In the genomic region with DNA sequence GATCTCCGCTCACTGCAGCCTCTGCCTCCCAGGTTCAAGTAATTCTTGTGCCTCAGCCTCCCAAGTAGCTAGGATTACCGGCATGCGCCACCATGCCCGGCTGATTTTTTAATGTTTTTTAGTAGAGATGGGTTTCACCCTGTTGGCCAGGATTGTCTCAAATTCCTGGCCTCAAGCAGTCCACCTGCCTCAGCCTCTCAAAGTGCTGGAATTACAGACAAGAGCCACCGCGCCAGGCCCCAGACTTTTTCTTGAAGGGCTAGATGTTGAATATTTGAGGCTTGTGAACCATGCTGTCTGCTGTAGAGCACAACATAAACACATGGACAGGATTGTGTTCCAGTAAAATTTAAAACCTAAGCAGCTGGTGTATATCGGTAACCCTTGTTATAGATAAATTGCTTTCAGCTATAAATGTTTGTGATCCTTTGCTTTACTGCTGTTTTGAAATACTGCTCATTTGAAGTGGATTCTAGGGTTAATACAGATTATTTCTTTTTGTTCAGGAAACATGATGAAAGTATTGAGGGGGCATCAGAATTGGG, we compare ENCODE assay signal across 29 cellular contexts. TPM values are rescaled to one million over a fixed set of nuclear protein-coding genes. Genes with fewer than 3 reads are reported as not detected.
A peak's percentile ranks its signal among the peaks of the same experiment; 100 is the strongest.
DNase-seq lines count a peak whose midpoint lies in the region; ATAC-seq and TF ChIP-seq lines count a peak whose summit lies in the region.
"Had no signal": no experiment of that assay in that cellular context is flagged by ENCODE, and none has a peak within 500 bp of the region (broad histone marks: within the 10 kb centered on the region; RNA-seq: fewer than 3 reads in every experiment).

No MANE protein-coding gene starts in this region.

- peaks cover 40% of the 10 kb centered on the region for H3K36me3 ChIP-seq in IMR-90 (ENCODE audit: control insufficient read depth, insufficient read depth, low read length)
- peaks cover 4 to 68% (median 20%) of the 10 kb centered on the region in 4 donors for H3K36me3 ChIP-seq in sigmoid colon

- intact Hi-C loops in IMR-90 (cut with micrococcal nuclease) (no loop called here), sigmoid colon (cut with DNase I) (no loop called here)

- no CpG with 5 or more reads among the region's 7 CpGs for WGBS in IMR-90 (ENCODE audit: extremely low coverage in 2 of 2, insufficient read length in 1 of 2), 2 experiments
- WGBS in sigmoid colon, 2 donors = 89 to 92% methylated on average over 7 of the region's 7 CpGs

- no peak overlapping the region for H3K23ac ChIP-seq in IMR-90 (ENCODE audit: low read depth, low read length)

- no peaks in the 10 kb centered on the region for H3K9me3 Mint-ChIP-seq in memory B cell
- no peaks in the 10 kb centered on the region for H3K9me3 Mint-ChIP-seq in immature natural killer cell
- H3K9me3 Mint-ChIP-seq: CD4-positive, alpha-beta T cell; HFFc6 had no signal

- dilution Hi-C loops in IMR-90 (cut with HindIII; ENCODE audit: low sequenced_read_pairs, unreplicated experiment) = no loop called here

- no peak overlapping the region for H2AK9ac ChIP-seq in IMR-90 (replicated peaks; ENCODE audit: low read depth, low read length, poor library complexity)

- H3K4me1 Mint-ChIP-seq in memory B cell (peaks cover 14% of the 10 kb centered on the region), immature natural killer cell (peaks cover 27 to 43% of the 10 kb centered on the region in 2 donors)

- no peak overlapping the region for H3K9ac ChIP-seq in IMR-90 (ENCODE audit: low read depth, low read length)
- H3K9ac ChIP-seq: BLaER1 had no signal

- peaks cover 44% of the 10 kb centered on the region for H4K20me1 ChIP-seq in IMR-90 (ENCODE audit: insufficient read depth, low read length)

- H3K4me1 ChIP-seq in IMR-90 (ENCODE audit: control insufficient read depth, insufficient read depth, low read length) = peaks cover 6% of the 10 kb centered on the region; the same call in 1 of the 2 replicates
- peaks cover 0 to 68% (median 54%) of the 10 kb centered on the region in 4 donors for H3K4me1 ChIP-seq in sigmoid colon
- H3K4me1 ChIP-seq: BLaER1 had no signal

- H3K9me1 ChIP-seq in IMR-90 (ENCODE audit: insufficient read depth, low read length) = 0 out of 2 replicates have a peak, but pooled peaks cover 2% of the 10 kb centered on the region

- H3K27me3 ChIP-seq in IMR-90 (ENCODE audit: control insufficient read depth, insufficient read depth, low read length) (no peaks in the 10 kb centered on the region), sigmoid colon (no peaks in the 10 kb centered on the region)
- H3K27me3 ChIP-seq: BLaER1 had no signal

- H3K4me3 ChIP-seq in IMR-90 (ENCODE audit: insufficient read depth, low read depth, low read length) (no peak overlapping the region), sigmoid colon (no peak overlapping the region)
- H3K4me3 ChIP-seq: A549, BLaER1, GM12878 had no signal

- in situ Hi-C loops in IMR-90 (cut with MboI; ENCODE audit: low sequenced_read_pairs) = no loop called here

- POLR2A ChIA-PET in IMR-90 (lab: Charles Lee; ENCODE audit: unreplicated experiment) = interaction anchor here (1.1 kb wide), 1 partner anchor 12 kb away, joined by 5 read pairs; no protein-coding TSS in a partner anchor

- TF ChIP-seq CTCF in IMR-90 (conservative IDR thresholded peaks at IDR 0.05; ENCODE audit: low read depth, low read length) (no peak), VCaP (conservative IDR thresholded peaks at IDR 0.05) (no peak), sigmoid colon (IDR thresholded peaks at IDR 0.05) (no peak)

- H3K9me3 ChIP-seq in IMR-90 (ENCODE audit: control insufficient read depth, insufficient read depth, low read length) (no peaks in the 10 kb centered on the region), sigmoid colon (no peaks in the 10 kb centered on the region)
- H3K9me3 ChIP-seq: A549, BLaER1 had no signal

- H3K27me3 Mint-ChIP-seq in memory B cell (no peaks in the 10 kb centered on the region), immature natural killer cell (ENCODE audit: low read depth in 3 of 3) (peaks cover 0 to 6% (median 0%) of the 10 kb centered on the region in 3 donors)
- H3K27me3 Mint-ChIP-seq: CD4-positive, alpha-beta T cell had no signal

- H4K91ac ChIP-seq in IMR-90 (ENCODE audit: insufficient read depth, low read depth, low read length) = no peak overlapping the region

- H3K4me2 ChIP-seq in IMR-90 (ENCODE audit: low read depth, low read length) = no peak overlapping the region
- H3K4me2 ChIP-seq: A549, BLaER1 had no signal

- ATAC-seq in IMR-90 (ENCODE audit: low read depth) (peak; percentile 46), memory B cell (ENCODE audit: low read depth) (no peak), GM18870 (IDR thresholded peaks at IDR 0.05; ENCODE audit: unreplicated experiment) (no peak), HG03175 (IDR thresholded peaks at IDR 0.05; ENCODE audit: unreplicated experiment) (no peak)
- ATAC-seq: A549, GM12878, HepG2, Panc1 had no signal

- H2BK20ac ChIP-seq in IMR-90 (ENCODE audit: low read depth, low read length) = no peak overlapping the region

- H3K4ac ChIP-seq in IMR-90 (ENCODE audit: low read depth, low read length) = no peak overlapping the region

- H2BK15ac ChIP-seq in IMR-90 (ENCODE audit: low read depth, low read length) = no peak overlapping the region

- H4K5ac ChIP-seq in IMR-90 (ENCODE audit: low read depth, low read length) = no peak overlapping the region

- H2AFZ ChIP-seq in IMR-90 (replicated peaks; ENCODE audit: low read length, poor library complexity) = no peak overlapping the region

- no peak overlapping the region for H3K4me3 Mint-ChIP-seq in memory B cell
- no peak overlapping the region for H3K4me3 Mint-ChIP-seq in immature natural killer cell
- H3K4me3 Mint-ChIP-seq: CD4-positive, alpha-beta T cell; HFFc6 had no signal

- no peak overlapping the region for H3K18ac ChIP-seq in IMR-90 (ENCODE audit: low read depth, low read length)

- no TSS peak for BruUV-seq in IMR-90 (replicated peaks; lab: Mats Ljungman, UMichigan)

- no peak for DNase-seq in IMR-90
- DNase-seq in memory B cell (ENCODE audit: low spot score in 2 of 2) = no peak
- no peak for DNase-seq in sigmoid colon
- DNase-seq in immature natural killer cell = no peak
- no peak for DNase-seq in effector CD8-positive, alpha-beta T cell (lab: John Stamatoyannopoulos, UW)
- DNase-seq: CD4-positive, alpha-beta T cell; COR-L47; DMS79; H7; HFFc6; KG1; NCI-H1092 treated with DMSO at 0.1 percent for 48 hours; NCI-H146; NCI-H2029 treated with DMSO at 0.1 percent for 48 hours; NCI-H2171; NCI-H345; NCI-H524; NCI-H774; NK-92 treated with Interleukin-12 subunit alpha and Interleukin-12 subunit beta, amount 100 ng/mL, for 24 hours; SIG-M5 had no signal

- peaks cover 25 to 44% of the 10 kb centered on the region in 2 experiments for H3K79me1 ChIP-seq in IMR-90 (ENCODE audit: low read depth in 1 of 2, low read length in 2 of 2)

- H3K27ac ChIP-seq in IMR-90 (ENCODE audit: insufficient read depth, low read length) (no peak overlapping the region), VCaP (peak overlapping the region; percentile 41; the same call in 1 of the 2 replicates), sigmoid colon (peak overlapping the region in 3 of 4 donors; percentile 37 to 72 (median 68))
- H3K27ac ChIP-seq: A549, BLaER1, HL-60 had no signal

- no peak for TF ChIP-seq EP300 in sigmoid colon (IDR thresholded peaks at IDR 0.05)

- H3K56ac ChIP-seq in IMR-90 (ENCODE audit: extremely low read depth, insufficient read depth, low read length) = no peak overlapping the region

- H3K27ac Mint-ChIP-seq in memory B cell (peak overlapping the region; percentile 68), immature natural killer cell (peak overlapping the region in 3 of 6 donors; percentile 2 to 54 (median 5))
- H3K27ac Mint-ChIP-seq: HFFc6 had no signal

- H4K8ac ChIP-seq in IMR-90 (ENCODE audit: low read depth in 2 of 2, low read length in 2 of 2) = no peak overlapping the region

- no peak for TF ChIP-seq RAD21 in IMR-90 (IDR thresholded peaks at IDR 0.05; ENCODE audit: low read length)

- H3K36me3 Mint-ChIP-seq in memory B cell (peaks cover 20% of the 10 kb centered on the region), immature natural killer cell (peaks cover 12 to 29% (median 16%) of the 10 kb centered on the region in 3 donors)

- no peak overlapping the region for H3K14ac ChIP-seq in IMR-90 (replicated peaks; ENCODE audit: low read depth, low read length)

- H2BK5ac ChIP-seq in IMR-90 (ENCODE audit: low read depth, low read length, poor library complexity, severe bottlenecking) = no peak overlapping the region

- H2AK5ac ChIP-seq in IMR-90 (ENCODE audit: low read depth, low read length) = no peak overlapping the region

- CTCF ChIA-PET in IMR-90 (lab: Yijun Ruan, JAX) = interaction anchor here (0.8 to 1.3 kb wide), 3 partner anchors 16 to 70 kb away, joined by 3 to 4 read pairs (median 4); no protein-coding TSS in a partner anchor

- TF ChIP-seq POLR2A in IMR-90 (IDR thresholded peaks at IDR 0.05; ENCODE audit: low read depth, low read length) (no peak), sigmoid colon (IDR thresholded peaks at IDR 0.05) (no peak)

- no peak overlapping the region for H2BK120ac ChIP-seq in IMR-90 (ENCODE audit: low read depth, low read length)

TF ChIP-seq in IMR-90, 13 proteins besides CTCF, POLR2A, EP300 and RAD21:
- TF ChIP-seq, protein P1, sequence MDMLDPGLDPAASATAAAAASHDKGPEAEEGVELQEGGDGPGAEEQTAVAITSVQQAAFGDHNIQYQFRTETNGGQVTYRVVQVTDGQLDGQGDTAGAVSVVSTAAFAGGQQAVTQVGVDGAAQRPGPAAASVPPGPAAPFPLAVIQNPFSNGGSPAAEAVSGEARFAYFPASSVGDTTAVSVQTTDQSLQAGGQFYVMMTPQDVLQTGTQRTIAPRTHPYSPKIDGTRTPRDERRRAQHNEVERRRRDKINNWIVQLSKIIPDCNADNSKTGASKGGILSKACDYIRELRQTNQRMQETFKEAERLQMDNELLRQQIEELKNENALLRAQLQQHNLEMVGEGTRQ (IDR thresholded peaks at IDR 0.05; ENCODE audit: low read depth, low read length) = no peak
- no peak for TF ChIP-seq NFE2L2 (IDR thresholded peaks at IDR 0.05; ENCODE audit: low read depth, low read length)

RNA-seq across cellular contexts. Expression of a gene that starts 12.4 kb away (rescaled TPM):
- total RNA-seq in IMR-90 (2012; rRNA removed) (112 and 140 TPM in 2 replicates), sigmoid colon (100 to 1,000 TPM; 111 to 240 (median 188) TPM)
- polyA plus RNA-seq in IMR-90 (2012; rRNA removed) (266 and 289 TPM in 2 replicates), sigmoid colon (10 to 100 TPM; 23.4 to 65.2 (median 26.4) TPM), immature natural killer cell (100 to 1,000 TPM; 163 to 253 (median 232) TPM)
- 58.9 and 85.8 TPM in 2 replicates for polyA plus RNA-seq in IMR-90 (2012; cell fraction: cytosol; rRNA removed)
- 1,097 and 1,897 TPM in 2 replicates for polyA plus RNA-seq in IMR-90 (2012; cell fraction: nucleus; rRNA removed; ENCODE audit: low replicate concordance)
